ENCODE assay signal across 14 cellular contexts in genomic region chr17:38448208-38448776, GRCh38. TPM values are rescaled to one million over a fixed set of nuclear protein-coding genes. Genes with fewer than 3 reads are reported as not detected.
DNase-seq lines count a peak whose midpoint lies in the region; ATAC-seq and TF ChIP-seq lines count a peak whose summit lies in the region.
"Had no signal": no experiment of that assay in that cellular context is flagged by ENCODE, and none has a peak within 500 bp of the region (broad histone marks: within the 10 kb centered on the region; RNA-seq: fewer than 3 reads in every experiment).

No MANE protein-coding gene starts in this region.

- peaks cover 68% of the 10 kb centered on the region for H3K4me1 Mint-ChIP-seq in chondrocyte (ENCODE audit: low read depth)
- H3K4me1 Mint-ChIP-seq in mesothelial cell of epicardium, result peaks cover 56% of the 10 kb centered on the region

- no peak for ATAC-seq in Right ventricle myocardium inferior

- no peaks in the 10 kb centered on the region for H3K27me3 Mint-ChIP-seq in chondrocyte (ENCODE audit: low read depth)
- H3K27me3 Mint-ChIP-seq in mesothelial cell of epicardium (ENCODE audit: low read depth), result no peaks in the 10 kb centered on the region

- H3K4me1 ChIP-seq in left ventricle myocardium inferior, result peaks cover 87% of the 10 kb centered on the region
- H3K4me1 ChIP-seq: HAP-1 had no signal

- DNase-seq in left ventricle myocardium inferior (no peak), Right ventricle myocardium inferior (ENCODE audit: missing footprints) (no peak), chondrocyte (ENCODE audit: low spot score) (no peak), mesothelial cell of epicardium (ENCODE audit: low spot score in 2 of 2, unreplicated experiment in 2 of 2) (no peak), NCI-H1930 (lab: John Stamatoyannopoulos, UW) (no peak), OCI-M2 (lab: John Stamatoyannopoulos, UW; ENCODE audit: unreplicated experiment) (no peak), SW480 (ENCODE audit: low spot score) (no peak), SKM-1 treated with dmso at 0.1 percent for 144 hours (lab: John Stamatoyannopoulos, UW; ENCODE audit: unreplicated experiment) (no peak)
- DNase-seq: activated naive CD4-positive, alpha-beta T cell treated with anti-CD3 and anti-CD28 coated beads, Interleukin-2, amount 10 ng/mL, durations not matched to agents 7 days and 5 days; naive B cell; NCI-H446 treated with DMSO at 0.1 percent for 48 hours; small intestine; thyroid gland had no signal

- H3K4me3 Mint-ChIP-seq in chondrocyte (ENCODE audit: unreplicated experiment) (no peak overlapping the region), mesothelial cell of epicardium (no peak overlapping the region)
- H3K4me3 Mint-ChIP-seq: activated naive CD4-positive, alpha-beta T cell treated with anti-CD3 and anti-CD28 coated beads, Interleukin-2, amount 10 ng/mL, durations not matched to agents 7 days and 5 days; naive B cell had no signal

- no peaks in the 10 kb centered on the region for H3K27me3 ChIP-seq in left ventricle myocardium inferior (ENCODE audit: low read depth)
- H3K27me3 ChIP-seq: thyroid gland had no signal

- no peak overlapping the region for H3K4me3 ChIP-seq in left ventricle myocardium inferior
- H3K4me3 ChIP-seq: HAP-1, thyroid gland had no signal

- intact Hi-C loops in left ventricle myocardium inferior (cut with micrococcal nuclease), result no loop called here
- intact Hi-C loops in Right ventricle myocardium inferior (cut with DNase I), result no loop called here

- no peaks in the 10 kb centered on the region for H3K36me3 Mint-ChIP-seq in chondrocyte (ENCODE audit: low read depth)
- H3K36me3 Mint-ChIP-seq in mesothelial cell of epicardium, result no peaks in the 10 kb centered on the region
- H3K36me3 Mint-ChIP-seq: activated naive CD4-positive, alpha-beta T cell treated with anti-CD3 and anti-CD28 coated beads, Interleukin-2, amount 10 ng/mL, durations not matched to agents 7 days and 5 days had no signal

- H3K9me3 Mint-ChIP-seq in chondrocyte (ENCODE audit: low read depth), result no peaks in the 10 kb centered on the region
- no peaks in the 10 kb centered on the region for H3K9me3 Mint-ChIP-seq in mesothelial cell of epicardium
- H3K9me3 Mint-ChIP-seq: activated naive CD4-positive, alpha-beta T cell treated with anti-CD3 and anti-CD28 coated beads, Interleukin-2, amount 10 ng/mL, durations not matched to agents 7 days and 5 days had no signal

- no peaks in the 10 kb centered on the region for H3K36me3 ChIP-seq in left ventricle myocardium inferior
- H3K36me3 ChIP-seq: HAP-1, thyroid gland had no signal

- TF ChIP-seq CTCF in left ventricle myocardium inferior (IDR thresholded peaks at IDR 0.05; ENCODE audit: borderline replicate concordance), result no peak
- TF ChIP-seq CTCF in chondrocyte (IDR thresholded peaks at IDR 0.05), result no peak
- no peak for TF ChIP-seq CTCF in mesothelial cell of epicardium (IDR thresholded peaks at IDR 0.05; ENCODE audit: unreplicated experiment)

- H3K9me3 ChIP-seq in left ventricle myocardium inferior (replicated peaks), result no peaks in the 10 kb centered on the region
- H3K9me3 ChIP-seq: HAP-1, thyroid gland had no signal

- peak overlapping the region; percentile 93 for H3K27ac ChIP-seq in left ventricle myocardium inferior (replicated peaks)

- peak overlapping the region; percentile 84 for H3K27ac Mint-ChIP-seq in chondrocyte (ENCODE audit: unreplicated experiment)
- peak overlapping the region; percentile 54 for H3K27ac Mint-ChIP-seq in mesothelial cell of epicardium
- H3K27ac Mint-ChIP-seq: activated naive CD4-positive, alpha-beta T cell treated with anti-CD3 and anti-CD28 coated beads, Interleukin-2, amount 10 ng/mL, durations not matched to agents 7 days and 5 days; naive B cell had no signal

RNA-seq across cellular contexts. Expression of gene ARHGAP23, which starts 20.0 kb away (rescaled TPM):
- total RNA-seq in left ventricle myocardium inferior (60.8 TPM), Right ventricle myocardium inferior (67.5 TPM), chondrocyte (109 to 165 TPM (median 157 TPM) in 3 replicates), mesothelial cell of epicardium (86.7 to 89.1 TPM (median 87.2 TPM) in 3 replicates)
